ENCODE assay signal across 10 cellular contexts in genomic region chr2:46230115-46230571, GRCh38.
DNase-seq lines count a peak whose midpoint lies in the region; ATAC-seq, FAIRE-seq and TF ChIP-seq lines count a peak whose summit lies in the region.
"Had no signal": no experiment of that assay in that cellular context is flagged by ENCODE, and none has a peak within 500 bp of the region (broad histone marks: within the 10 kb centered on the region; RNA-seq: fewer than 3 reads in every experiment).

No MANE protein-coding gene starts in this region.

- H2AFZ ChIP-seq in PC-9: no peak overlapping the region

- H3K9me3 ChIP-seq in PC-9 (ENCODE audit: insufficient read depth, low read depth) (peaks cover 10% of the 10 kb centered on the region), heart left ventricle (no peaks in the 10 kb centered on the region), upper lobe of right lung (no peaks in the 10 kb centered on the region)

- DNase-seq in activated CD4-positive, alpha-beta T cell treated with anti-CD3 and anti-CD28 coated beads, Interleukin-2, amount 10 ng/mL, durations not matched to agents 7 days and 5 days: peak; percentile 10
- DNase-seq in activated CD4-positive, alpha-beta T cell treated with anti-CD3 and anti-CD28 coated beads, Interleukin-2, amount 50 U/mL, for 4 hours: no peak
- DNase-seq in PC-9 (no peak), heart left ventricle (peak in 4 of 5 donors; percentile 35 to 69 (median 61)), upper lobe of right lung (peak; percentile 81), AG08396 (ENCODE audit: low spot score) (no peak), H54 (ENCODE audit: insufficient read length, low spot score) (no peak)

- no peaks in the 10 kb centered on the region for H3K79me2 ChIP-seq in PC-9 (ENCODE audit: low read depth)

- peaks cover 8% of the 10 kb centered on the region for H3K27me3 Mint-ChIP-seq in activated CD4-positive, alpha-beta T cell treated with anti-CD3 and anti-CD28 coated beads, Interleukin-2, amount 10 ng/mL, durations not matched to agents 7 days and 5 days

- TF ChIP-seq POLR2A in heart left ventricle (IDR thresholded peaks at IDR 0.05) (no peak), H54 (IDR thresholded peaks at IDR 0.05; ENCODE audit: low read depth, low read length) (no peak)

- FAIRE-seq in H54 (lab: Jason Lieb, UNC): no peak
- FAIRE-seq: islet of Langerhans had no signal

- H3K36me3 ChIP-seq in PC-9 (ENCODE audit: low read depth): peaks cover 19% of the 10 kb centered on the region; the same call in 1 of the 2 replicates
- H3K36me3 ChIP-seq in heart left ventricle: no peaks in the 10 kb centered on the region
- H3K36me3 ChIP-seq in upper lobe of right lung: no peaks in the 10 kb centered on the region

- peaks cover 28% of the 10 kb centered on the region for H3K4me1 ChIP-seq in PC-9 (replicated peaks; ENCODE audit: insufficient read depth)
- peaks cover 0 to 32% (median 14%) of the 10 kb centered on the region in 12 donors for H3K4me1 ChIP-seq in heart left ventricle
- peaks cover 21% of the 10 kb centered on the region for H3K4me1 ChIP-seq in upper lobe of right lung

- intact Hi-C loops in PC-9 (cut with micrococcal nuclease; ENCODE audit: unreplicated experiment): no loop called here
- intact Hi-C loops in heart left ventricle (cut with DNase I): loop anchor here in 6 of 10 donors (1.0 to 10.0 kb wide), 7 partner anchors 62 to 225 kb away; partner anchors contain the start of gene EPAS1 (in 1 of the 6)
- intact Hi-C loops in upper lobe of right lung (cut with DNase I): no loop called here

- H3F3A ChIP-seq in PC-9 (ENCODE audit: insufficient read depth, low read depth): peaks cover 10% of the 10 kb centered on the region

- H3K4me3 Mint-ChIP-seq in activated CD4-positive, alpha-beta T cell treated with anti-CD3 and anti-CD28 coated beads, Interleukin-2, amount 10 ng/mL, durations not matched to agents 7 days and 5 days: no peak overlapping the region
- H3K4me3 Mint-ChIP-seq: B cell had no signal

- H3K9me3 Mint-ChIP-seq in activated CD4-positive, alpha-beta T cell treated with anti-CD3 and anti-CD28 coated beads, Interleukin-2, amount 10 ng/mL, durations not matched to agents 7 days and 5 days: peaks cover under 1% of the 10 kb centered on the region

- CTCF ChIA-PET in activated CD4-positive, alpha-beta T cell treated with anti-CD3 and anti-CD28 coated beads, Interleukin-2, amount 10 ng/mL, durations not matched to agents 7 days and 5 days (lab: Charles Lee): interaction anchor here (1.1 to 2.2 kb wide), 7 partner anchors 7 to 55 kb away, joined by 3 to 9 read pairs (median 4); no protein-coding TSS in a partner anchor
- CTCF ChIA-PET in PC-9 (lab: Charles Lee): interaction anchor here (0.6 kb wide), 1 partner anchor 136 kb away, joined by 4 read pairs; no protein-coding TSS in a partner anchor

- POLR2A ChIA-PET in activated CD4-positive, alpha-beta T cell treated with anti-CD3 and anti-CD28 coated beads, Interleukin-2, amount 10 ng/mL, durations not matched to agents 7 days and 5 days (lab: Charles Lee): no interaction called here
- POLR2A ChIA-PET in PC-9 (lab: Charles Lee; ENCODE audit: unreplicated experiment): no interaction called here

- H3K4me3 ChIP-seq in PC-9 (no peak overlapping the region), heart left ventricle (no peak overlapping the region), upper lobe of right lung (no peak overlapping the region)

- WGBS in heart left ventricle, 4 donors: 50 to 69% (median 66%) methylated on average over 4 to 6 of the region's 6 CpGs

- H3K27ac ChIP-seq in PC-9 (no peak overlapping the region), heart left ventricle (peak overlapping the region in 8 of 12 donors; percentile 3 to 67 (median 42)), upper lobe of right lung (peak overlapping the region; percentile 32)

- 0 out of 2 replicates have a peak overlapping the region, but pooled peaks have one; percentile 1 for H3K4me2 ChIP-seq in PC-9

- no peak for TF ChIP-seq CTCF in PC-9 (conservative IDR thresholded peaks at IDR 0.05)
- TF ChIP-seq CTCF in heart left ventricle (IDR thresholded peaks at IDR 0.05): peak; percentile 16 to 56 (median 39)
- peak; percentile 27 for TF ChIP-seq CTCF in upper lobe of right lung (IDR thresholded peaks at IDR 0.05)

- no TSS peak for BruUV-seq in PC-9 (replicated peaks; lab: Mats Ljungman, UMichigan)

- peak overlapping the region; percentile 86 for H3K27ac Mint-ChIP-seq in activated CD4-positive, alpha-beta T cell treated with anti-CD3 and anti-CD28 coated beads, Interleukin-2, amount 10 ng/mL, durations not matched to agents 7 days and 5 days
- H3K27ac Mint-ChIP-seq: B cell had no signal

- no peaks in the 10 kb centered on the region for H4K20me1 ChIP-seq in PC-9 (ENCODE audit: insufficient read depth)

- ATAC-seq in HG02763 (IDR thresholded peaks at IDR 0.05; ENCODE audit: unreplicated experiment) (peak; percentile 57), heart left ventricle (peak; percentile 62 to 92 (median 88)), upper lobe of right lung (peak; percentile 88)

- H3K4me1 Mint-ChIP-seq in activated CD4-positive, alpha-beta T cell treated with anti-CD3 and anti-CD28 coated beads, Interleukin-2, amount 10 ng/mL, durations not matched to agents 7 days and 5 days: peaks cover 17% of the 10 kb centered on the region
- H3K4me1 Mint-ChIP-seq: B cell had no signal

- H3K36me3 Mint-ChIP-seq in activated CD4-positive, alpha-beta T cell treated with anti-CD3 and anti-CD28 coated beads, Interleukin-2, amount 10 ng/mL, durations not matched to agents 7 days and 5 days (ENCODE audit: low read depth): no peaks in the 10 kb centered on the region

- no peaks in the 10 kb centered on the region for H3K27me3 ChIP-seq in PC-9 (ENCODE audit: insufficient read depth, low read depth)
- H3K27me3 ChIP-seq in heart left ventricle: no peaks in the 10 kb centered on the region
- no peaks in the 10 kb centered on the region for H3K27me3 ChIP-seq in upper lobe of right lung

- no peaks in the 10 kb centered on the region for H3K9me2 ChIP-seq in PC-9 (ENCODE audit: insufficient read depth)

Comparison
In these comparisons a context has a peak if more than half of its experiments do, and no peak if none do; other contexts are left out.
1. DNase-seq: peak in activated CD4-positive, alpha-beta T cell treated with anti-CD3 and anti-CD28 coated beads, Interleukin-2, amount 10 ng/mL, durations not matched to agents 7 days and 5 days (single experiment), heart left ventricle (4 of 5) and upper lobe of right lung (single experiment); none in activated CD4-positive, alpha-beta T cell treated with anti-CD3 and anti-CD28 coated beads, Interleukin-2, amount 50 U/mL, for 4 hours (0 of 2), PC-9 (0 of 2), AG08396 (single experiment) and H54 (single experiment).
2. intact Hi-C loops: an anchor here in heart left ventricle (1.0 to 10.0 kb wide); none called in PC-9 and upper lobe of right lung.
3. Peak in every context shown above with its lines, with median percentiles within 50 percentile points of each other: ATAC-seq.